In the genomic region with DNA sequence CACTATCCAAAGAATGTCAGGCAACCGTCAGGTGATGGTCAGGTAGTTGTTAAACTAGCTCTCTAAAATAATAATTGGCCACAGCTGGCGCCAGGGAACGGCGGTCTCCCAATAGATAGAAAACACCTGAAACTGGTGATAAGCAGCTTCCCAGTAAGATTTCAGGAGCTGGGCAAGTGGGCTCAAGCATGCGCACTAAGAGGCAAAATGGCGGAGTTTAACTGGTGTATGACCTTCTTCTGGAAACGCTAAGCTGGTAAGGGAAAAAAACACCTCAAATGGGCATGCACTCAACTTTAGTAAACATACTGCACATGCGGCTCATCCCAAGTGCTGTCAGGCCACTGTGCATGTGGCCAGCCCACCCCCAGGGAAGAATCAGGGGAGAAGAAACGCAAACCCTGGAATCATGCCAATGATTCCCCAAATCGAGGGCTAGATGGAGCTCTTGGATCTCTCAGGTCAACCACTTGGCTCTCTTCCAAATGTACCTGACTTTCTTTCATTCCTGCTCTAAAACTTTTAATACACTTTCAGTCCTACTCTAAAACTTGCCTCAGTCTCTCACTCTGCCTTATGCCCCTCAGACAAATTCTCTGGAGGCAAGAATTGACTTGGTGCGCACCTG, we compare ENCODE assay signal across 1 cellular context.
TF ChIP-seq lines count a peak whose summit lies in the region.

No MANE protein-coding gene starts in this region.

TF ChIP-seq in WTC11, 78 proteins besides CTCF, POLR2A, EP300 and RAD21 (continued from another document):
- TF ChIP-seq, protein P1, sequence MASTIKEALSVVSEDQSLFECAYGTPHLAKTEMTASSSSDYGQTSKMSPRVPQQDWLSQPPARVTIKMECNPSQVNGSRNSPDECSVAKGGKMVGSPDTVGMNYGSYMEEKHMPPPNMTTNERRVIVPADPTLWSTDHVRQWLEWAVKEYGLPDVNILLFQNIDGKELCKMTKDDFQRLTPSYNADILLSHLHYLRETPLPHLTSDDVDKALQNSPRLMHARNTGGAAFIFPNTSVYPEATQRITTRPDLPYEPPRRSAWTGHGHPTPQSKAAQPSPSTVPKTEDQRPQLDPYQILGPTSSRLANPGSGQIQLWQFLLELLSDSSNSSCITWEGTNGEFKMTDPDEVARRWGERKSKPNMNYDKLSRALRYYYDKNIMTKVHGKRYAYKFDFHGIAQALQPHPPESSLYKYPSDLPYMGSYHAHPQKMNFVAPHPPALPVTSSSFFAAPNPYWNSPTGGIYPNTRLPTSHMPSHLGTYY (CRISPR knock-in tag; IDR thresholded peaks at IDR 0.05), result no peak
- TF ChIP-seq PRRX2 (CRISPR knock-in tag; IDR thresholded peaks at IDR 0.05) (no peak), JAZF1 (CRISPR knock-in tag; IDR thresholded peaks at IDR 0.05) (no peak)
